Comparison of ENCODE assay signal across 1 cellular context in the genomic region with DNA sequence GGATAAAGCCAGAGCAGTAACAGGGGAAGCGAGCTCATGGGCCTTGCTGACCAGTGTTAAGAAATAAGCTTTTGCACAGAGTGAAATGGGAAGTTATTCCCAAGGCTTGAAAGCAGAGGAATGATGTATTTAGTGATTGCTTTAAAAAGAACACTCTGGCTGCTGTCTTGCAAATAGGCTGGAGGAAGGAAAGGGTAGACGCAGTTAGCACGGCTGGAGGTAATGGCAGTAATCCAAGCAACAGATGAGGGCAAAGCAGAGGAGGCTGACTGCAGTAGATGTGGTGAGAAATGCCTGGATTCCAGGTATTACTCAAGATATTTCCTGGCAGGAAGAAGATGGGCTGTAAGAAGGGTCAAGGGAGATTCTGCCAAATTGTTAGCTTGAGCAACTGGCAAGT.
TF ChIP-seq lines count a peak whose summit lies in the region.

No MANE protein-coding gene starts in this region.

TF ChIP-seq in GM23338, 12 proteins besides CTCF, POLR2A, EP300 and RAD21 (continued from another document):
- TF ChIP-seq, protein P1, sequence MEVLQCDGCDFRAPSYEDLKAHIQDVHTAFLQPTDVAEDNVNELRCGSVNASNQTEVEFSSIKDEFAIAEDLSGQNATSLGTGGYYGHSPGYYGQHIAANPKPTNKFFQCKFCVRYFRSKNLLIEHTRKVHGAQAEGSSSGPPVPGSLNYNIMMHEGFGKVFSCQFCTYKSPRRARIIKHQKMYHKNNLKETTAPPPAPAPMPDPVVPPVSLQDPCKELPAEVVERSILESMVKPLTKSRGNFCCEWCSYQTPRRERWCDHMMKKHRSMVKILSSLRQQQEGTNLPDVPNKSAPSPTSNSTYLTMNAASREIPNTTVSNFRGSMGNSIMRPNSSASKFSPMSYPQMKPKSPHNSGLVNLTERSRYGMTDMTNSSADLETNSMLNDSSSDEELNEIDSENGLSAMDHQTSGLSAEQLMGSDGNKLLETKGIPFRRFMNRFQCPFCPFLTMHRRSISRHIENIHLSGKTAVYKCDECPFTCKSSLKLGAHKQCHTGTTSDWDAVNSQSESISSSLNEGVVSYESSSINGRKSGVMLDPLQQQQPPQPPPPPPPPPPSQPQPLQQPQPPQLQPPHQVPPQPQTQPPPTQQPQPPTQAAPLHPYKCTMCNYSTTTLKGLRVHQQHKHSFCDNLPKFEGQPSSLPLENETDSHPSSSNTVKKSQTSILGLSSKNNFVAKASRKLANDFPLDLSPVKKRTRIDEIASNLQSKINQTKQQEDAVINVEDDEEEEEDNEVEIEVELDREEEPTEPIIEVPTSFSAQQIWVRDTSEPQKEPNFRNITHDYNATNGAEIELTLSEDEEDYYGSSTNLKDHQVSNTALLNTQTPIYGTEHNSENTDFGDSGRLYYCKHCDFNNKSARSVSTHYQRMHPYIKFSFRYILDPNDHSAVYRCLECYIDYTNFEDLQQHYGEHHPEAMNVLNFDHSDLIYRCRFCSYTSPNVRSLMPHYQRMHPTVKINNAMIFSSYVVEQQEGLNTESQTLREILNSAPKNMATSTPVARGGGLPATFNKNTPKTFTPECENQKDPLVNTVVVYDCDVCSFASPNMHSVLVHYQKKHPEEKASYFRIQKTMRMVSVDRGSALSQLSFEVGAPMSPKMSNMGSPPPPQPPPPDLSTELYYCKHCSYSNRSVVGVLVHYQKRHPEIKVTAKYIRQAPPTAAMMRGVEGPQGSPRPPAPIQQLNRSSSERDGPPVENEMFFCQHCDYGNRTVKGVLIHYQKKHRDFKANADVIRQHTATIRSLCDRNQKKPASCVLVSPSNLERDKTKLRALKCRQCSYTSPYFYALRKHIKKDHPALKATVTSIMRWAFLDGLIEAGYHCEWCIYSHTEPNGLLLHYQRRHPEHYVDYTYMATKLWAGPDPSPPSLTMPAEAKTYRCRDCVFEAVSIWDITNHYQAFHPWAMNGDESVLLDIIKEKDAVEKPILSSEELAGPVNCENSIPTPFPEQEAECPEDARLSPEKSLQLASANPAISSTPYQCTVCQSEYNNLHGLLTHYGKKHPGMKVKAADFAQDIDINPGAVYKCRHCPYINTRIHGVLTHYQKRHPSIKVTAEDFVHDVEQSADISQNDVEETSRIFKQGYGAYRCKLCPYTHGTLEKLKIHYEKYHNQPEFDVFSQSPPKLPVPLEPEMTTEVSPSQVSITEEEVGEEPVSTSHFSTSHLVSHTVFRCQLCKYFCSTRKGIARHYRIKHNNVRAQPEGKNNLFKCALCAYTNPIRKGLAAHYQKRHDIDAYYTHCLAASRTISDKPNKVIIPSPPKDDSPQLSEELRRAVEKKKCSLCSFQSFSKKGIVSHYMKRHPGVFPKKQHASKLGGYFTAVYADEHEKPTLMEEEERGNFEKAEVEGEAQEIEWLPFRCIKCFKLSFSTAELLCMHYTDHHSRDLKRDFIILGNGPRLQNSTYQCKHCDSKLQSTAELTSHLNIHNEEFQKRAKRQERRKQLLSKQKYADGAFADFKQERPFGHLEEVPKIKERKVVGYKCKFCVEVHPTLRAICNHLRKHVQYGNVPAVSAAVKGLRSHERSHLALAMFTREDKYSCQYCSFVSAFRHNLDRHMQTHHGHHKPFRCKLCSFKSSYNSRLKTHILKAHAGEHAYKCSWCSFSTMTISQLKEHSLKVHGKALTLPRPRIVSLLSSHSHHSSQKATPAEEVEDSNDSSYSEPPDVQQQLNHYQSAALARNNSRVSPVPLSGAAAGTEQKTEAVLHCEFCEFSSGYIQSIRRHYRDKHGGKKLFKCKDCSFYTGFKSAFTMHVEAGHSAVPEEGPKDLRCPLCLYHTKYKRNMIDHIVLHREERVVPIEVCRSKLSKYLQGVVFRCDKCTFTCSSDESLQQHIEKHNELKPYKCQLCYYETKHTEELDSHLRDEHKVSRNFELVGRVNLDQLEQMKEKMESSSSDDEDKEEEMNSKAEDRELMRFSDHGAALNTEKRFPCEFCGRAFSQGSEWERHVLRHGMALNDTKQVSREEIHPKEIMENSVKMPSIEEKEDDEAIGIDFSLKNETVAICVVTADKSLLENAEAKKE (CRISPR knock-in tag; IDR thresholded peaks at IDR 0.05): no peak
- TF ChIP-seq JUNB (IDR thresholded peaks at IDR 0.05; ENCODE audit: unreplicated experiment): no peak
- no peak for TF ChIP-seq ZNF114 (CRISPR knock-in tag; IDR thresholded peaks at IDR 0.05)
